ENCODE assay signal across 1 cellular context in genomic region chr22:37167981-37168647, GRCh38.
TF ChIP-seq lines count a peak whose summit lies in the region.

No MANE protein-coding gene starts in this region.

TF ChIP-seq in WTC11, 78 proteins besides CTCF, POLR2A, EP300 and RAD21 (continued from another document):
- TF ChIP-seq AR (CRISPR knock-in tag; IDR thresholded peaks at IDR 0.05) (no peak), ZNF423 (CRISPR knock-in tag; IDR thresholded peaks at IDR 0.05) (no peak)
TF ChIP-seq in WTC11: peak in this region for 0.
